Comparison of ENCODE assay signal across 1 cellular context in the genomic region with DNA sequence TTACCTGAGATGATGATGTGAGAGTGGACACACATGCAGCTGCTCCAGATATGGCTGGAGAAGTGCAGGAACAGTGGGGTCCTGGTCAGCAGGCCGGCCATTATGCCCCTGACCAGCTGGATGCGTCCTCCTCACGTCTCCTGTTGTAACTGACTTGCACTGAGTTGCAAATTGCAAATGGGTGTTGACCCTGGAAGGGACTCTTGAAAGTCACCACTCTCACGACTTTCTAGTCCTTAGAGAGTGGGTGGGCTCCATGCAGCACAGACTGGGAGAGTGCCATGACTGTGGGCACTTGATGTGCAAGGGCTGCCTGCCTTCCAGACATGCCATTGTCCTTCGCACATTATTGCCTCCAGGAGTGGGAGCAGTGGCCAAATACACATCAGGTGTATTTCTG.
TF ChIP-seq lines count a peak whose summit lies in the region.

No MANE protein-coding gene starts in this region.

TF ChIP-seq in K562, 482 proteins besides CTCF, POLR2A, EP300 and RAD21:
- TF ChIP-seq, protein P1, sequence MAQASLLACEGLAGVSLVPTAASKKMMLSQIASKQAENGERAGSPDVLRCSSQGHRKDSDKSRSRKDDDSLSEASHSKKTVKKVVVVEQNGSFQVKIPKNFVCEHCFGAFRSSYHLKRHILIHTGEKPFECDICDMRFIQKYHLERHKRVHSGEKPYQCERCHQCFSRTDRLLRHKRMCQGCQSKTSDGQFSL (CRISPR knock-in tag; IDR thresholded peaks at IDR 0.05) = no peak
- TF ChIP-seq, protein P1 (tag; IDR thresholded peaks at IDR 0.05) = no peak
- TF ChIP-seq TOE1 (IDR thresholded peaks at IDR 0.05; ENCODE audit: borderline replicate concordance) = no peak
- TF ChIP-seq TOE1 (CRISPR knock-in tag; IDR thresholded peaks at IDR 0.05; ENCODE audit: borderline replicate concordance, low read depth) = 0 out of 2 replicates have a peak, but pooled peaks have one; percentile 39
